13 cellular contexts compared by ENCODE assay signal in genomic region chr22:29151316-29151715, GRCh38.
"Had no signal": no experiment of that assay in that cellular context is flagged by ENCODE, and none has a peak within 500 bp of the region (broad histone marks: within the 10 kb centered on the region; RNA-seq: fewer than 3 reads in every experiment).

No MANE protein-coding gene starts in this region.

- H3K4me3 Mint-ChIP-seq: central memory CD8-positive, alpha-beta T cell; memory B cell; nephron progenitor cell; stimulated activated naive CD8-positive, alpha-beta T cell treated with anti-CD3 and anti-CD28 coated beads, Interleukin-15, amount 100 ng/mL, for 72 hours had no signal

- H3K9me3 Mint-ChIP-seq: central memory CD8-positive, alpha-beta T cell; memory B cell; nephron progenitor cell; stimulated activated naive CD8-positive, alpha-beta T cell treated with anti-CD3 and anti-CD28 coated beads, Interleukin-15, amount 100 ng/mL, for 72 hours had no signal

- H3K27ac Mint-ChIP-seq: memory B cell; stimulated activated naive CD8-positive, alpha-beta T cell treated with anti-CD3 and anti-CD28 coated beads, Interleukin-15, amount 100 ng/mL, for 72 hours had no signal

- ATAC-seq: stimulated activated naive CD8-positive, alpha-beta T cell treated with anti-CD3 and anti-CD28 coated beads, Interleukin-15, amount 100 ng/mL, for 72 hours had no signal

- H3K27ac ChIP-seq: SJCRH30 had no signal

- DNase-seq: activated CD4-positive, alpha-beta T cell treated with anti-CD3 and anti-CD28 coated beads, Interleukin-2, amount 50 U/mL, for 48 hours; activated CD4-positive, CD25-positive, alpha-beta regulatory T cell treated with anti-CD3 and anti-CD28 coated beads, Interleukin-2, amount 50 U/mL, for 72 hours; activated naive CD4-positive, alpha-beta T cell treated with Interleukin-2 at 50 U/mL for 16 hours; dermis blood vessel endothelial cell; nephron progenitor cell; SJCRH30; stimulated activated CD4-positive, alpha-beta T cell treated with anti-CD3 and anti-CD28 coated beads, Interleukin-4, amount 100 ng/mL, for 4 hours; stimulated activated naive CD8-positive, alpha-beta T cell treated with anti-CD3 and anti-CD28 coated beads, Interleukin-15, amount 100 ng/mL, for 72 hours; SW 1271 had no signal

- H3K4me3 ChIP-seq: pancreas, SJCRH30, tibial nerve had no signal

- H3K36me3 Mint-ChIP-seq: memory B cell had no signal

- H3K9me3 ChIP-seq: pancreas, SJCRH30, tibial nerve had no signal

- H3K27me3 ChIP-seq: pancreas, SJCRH30, tibial nerve had no signal

- H3K36me3 ChIP-seq: pancreas, SJCRH30, tibial nerve had no signal
